ENCODE assay signal across 17 cellular contexts in the genomic region with DNA sequence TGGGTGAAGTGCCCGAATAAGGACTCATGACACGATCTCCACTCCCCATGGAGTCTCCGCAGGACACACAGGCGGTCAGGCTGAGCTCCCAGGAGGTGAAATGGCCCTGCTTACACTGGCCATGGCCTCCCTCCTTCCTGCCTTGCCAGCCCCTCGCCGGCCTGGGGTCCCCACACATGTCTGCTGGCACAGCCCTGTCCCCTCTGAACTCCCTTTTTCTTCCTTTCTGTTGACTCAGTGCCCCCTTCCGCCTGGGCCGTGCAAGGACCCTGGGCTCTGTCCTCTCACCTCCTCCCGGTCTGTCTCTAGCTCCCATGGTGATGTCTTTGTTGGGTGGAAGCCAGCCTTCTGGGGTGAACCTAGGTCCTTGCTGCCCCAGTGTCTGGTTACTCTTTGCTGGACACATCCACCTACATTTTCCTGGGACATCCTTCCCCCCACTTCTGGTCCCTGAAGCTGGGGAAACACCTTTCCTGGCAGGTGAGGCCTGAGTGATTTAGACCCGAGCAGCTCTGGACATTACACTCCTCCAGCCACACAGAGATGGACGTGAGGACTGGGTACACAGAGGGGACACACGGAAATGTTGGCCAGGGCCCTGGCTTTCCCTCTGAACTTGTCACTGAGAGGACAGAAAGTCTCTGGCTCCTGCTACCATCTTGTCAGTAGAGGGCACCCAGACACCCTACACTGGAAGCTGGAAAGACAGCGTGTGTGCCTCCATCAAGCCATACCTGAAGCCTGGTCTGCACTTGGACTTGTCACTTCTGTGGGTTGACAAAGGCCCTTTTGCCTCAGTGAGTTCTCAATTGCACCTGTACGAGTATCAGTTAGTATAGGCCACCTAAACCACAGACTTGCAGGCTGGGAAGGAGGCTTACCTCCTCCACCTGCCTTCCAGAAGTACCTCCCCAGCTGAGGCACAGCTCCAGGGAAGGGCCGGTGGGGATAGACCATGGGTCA.
DNase-seq lines count a peak whose midpoint lies in the region; ATAC-seq and TF ChIP-seq lines count a peak whose summit lies in the region.
"Had no signal": no experiment of that assay in that cellular context is flagged by ENCODE, and none has a peak within 500 bp of the region (broad histone marks: within the 10 kb centered on the region; RNA-seq: fewer than 3 reads in every experiment).

No MANE protein-coding gene starts in this region.

- no peak overlapping the region for H3K9ac ChIP-seq in PC-3 (ENCODE audit: low read length)

- H3K9me3 Mint-ChIP-seq in activated naive CD4-positive, alpha-beta T cell treated with anti-CD3 and anti-CD28 coated beads, Interleukin-2, amount 10 ng/mL, durations not matched to agents 7 days and 5 days: no peaks in the 10 kb centered on the region
- H3K9me3 Mint-ChIP-seq: activated naive CD8-positive, alpha-beta T cell treated with anti-CD3 and anti-CD28 coated beads, Interleukin-2, amount 10 ng/mL, durations not matched to agents 7 days and 5 days; activated T-cell treated with anti-CD3 and anti-CD28 coated beads, Interleukin-2, amount 50 U/mL, for 4 hours; natural killer cell had no signal

- no peaks in the 10 kb centered on the region for H3K4me1 Mint-ChIP-seq in activated naive CD4-positive, alpha-beta T cell treated with anti-CD3 and anti-CD28 coated beads, Interleukin-2, amount 10 ng/mL, durations not matched to agents 7 days and 5 days
- H3K4me1 Mint-ChIP-seq: activated naive CD8-positive, alpha-beta T cell treated with anti-CD3 and anti-CD28 coated beads, Interleukin-2, amount 10 ng/mL, durations not matched to agents 7 days and 5 days; natural killer cell had no signal

- H3K27ac ChIP-seq in HEK293 (ENCODE audit: extremely low read depth, low read depth, low read length) (no peak overlapping the region), PC-3 (ENCODE audit: low read length) (no peak overlapping the region), dorsolateral prefrontal cortex (peak overlapping the region in 1 of 59 donors; percentile 42)

- H3K4me3 ChIP-seq in HEK293 (ENCODE audit: low read depth, low read length) (no peak overlapping the region), PC-3 (ENCODE audit: low read length) (no peak overlapping the region), lower leg skin (ENCODE audit: low read depth, poor library complexity, severe bottlenecking) (no peak overlapping the region), dorsolateral prefrontal cortex (no peak overlapping the region)

- H3K36me3 ChIP-seq in HEK293 (ENCODE audit: control insufficient read depth in 2 of 2, insufficient read depth in 1 of 2, low read length in 2 of 2): no peaks in the 10 kb centered on the region
- H3K36me3 ChIP-seq in PC-3 (ENCODE audit: low read depth, low read length): no peaks in the 10 kb centered on the region
- H3K36me3 ChIP-seq: BE2C had no signal

- H3K36me3 Mint-ChIP-seq in activated naive CD4-positive, alpha-beta T cell treated with anti-CD3 and anti-CD28 coated beads, Interleukin-2, amount 10 ng/mL, durations not matched to agents 7 days and 5 days: no peaks in the 10 kb centered on the region
- H3K36me3 Mint-ChIP-seq: activated naive CD8-positive, alpha-beta T cell treated with anti-CD3 and anti-CD28 coated beads, Interleukin-2, amount 10 ng/mL, durations not matched to agents 7 days and 5 days; natural killer cell had no signal

- no peak for ATAC-seq in PC-3
- no peak for ATAC-seq in GM18502 (IDR thresholded peaks at IDR 0.05; ENCODE audit: poor library complexity, unreplicated experiment)
- ATAC-seq: activated T-cell treated with anti-CD3 and anti-CD28 coated beads, Interleukin-2, amount 50 U/mL, for 4 hours; natural killer cell; Panc1 had no signal

- no peaks in the 10 kb centered on the region for H4K20me1 ChIP-seq in PC-3 (ENCODE audit: low read length)

- CTCF ChIA-PET in HEK293 (lab: Yijun Ruan, JAX): interaction anchor here (0.6 to 1.4 kb wide), 4 partner anchors 12 to 867 kb away, joined by 3 to 5 read pairs (median 4); no protein-coding TSS in a partner anchor
- CTCF ChIA-PET in PC-3 (lab: Charles Lee): interaction anchor here (0.8 kb wide), 1 partner anchor 413 kb away, joined by 7 read pairs; no protein-coding TSS in a partner anchor
- CTCF ChIA-PET in activated naive CD4-positive, alpha-beta T cell treated with anti-CD3 and anti-CD28 coated beads, Interleukin-2, amount 10 ng/mL, durations not matched to agents 7 days and 5 days (lab: Charles Lee): no interaction called here

- no peak overlapping the region for H3K4me2 ChIP-seq in PC-3 (ENCODE audit: low read length)

- H3K27me3 Mint-ChIP-seq in activated naive CD4-positive, alpha-beta T cell treated with anti-CD3 and anti-CD28 coated beads, Interleukin-2, amount 10 ng/mL, durations not matched to agents 7 days and 5 days: no peaks in the 10 kb centered on the region
- H3K27me3 Mint-ChIP-seq: activated naive CD8-positive, alpha-beta T cell treated with anti-CD3 and anti-CD28 coated beads, Interleukin-2, amount 10 ng/mL, durations not matched to agents 7 days and 5 days had no signal

- no peak overlapping the region for H2AFZ ChIP-seq in PC-3 (ENCODE audit: low read length)

- POLR2A ChIA-PET in HEK293 (lab: Yijun Ruan, JAX): no interaction called here
- POLR2A ChIA-PET in PC-3 (lab: Charles Lee; ENCODE audit: unreplicated experiment): interaction anchor here (0.6 kb wide), 1 partner anchor 351 kb away, joined by 4 read pairs; no protein-coding TSS in a partner anchor

- H3K27ac Mint-ChIP-seq in activated naive CD4-positive, alpha-beta T cell treated with anti-CD3 and anti-CD28 coated beads, Interleukin-2, amount 10 ng/mL, durations not matched to agents 7 days and 5 days: no peak overlapping the region
- H3K27ac Mint-ChIP-seq: activated naive CD8-positive, alpha-beta T cell treated with anti-CD3 and anti-CD28 coated beads, Interleukin-2, amount 10 ng/mL, durations not matched to agents 7 days and 5 days; natural killer cell; progenitor cell of endocrine pancreas had no signal

- DNase-seq in DMS153 (lab: John Stamatoyannopoulos, UW) (peak; percentile 12), DMS153 treated with DMSO at 0.1 percent for 48 hours (lab: John Stamatoyannopoulos, UW; ENCODE audit: unreplicated experiment) (no peak), PC-3 (peak; percentile 5), lower leg skin (ENCODE audit: low spot score in 2 of 2) (peak; percentile 11 to 76), dorsolateral prefrontal cortex (no peak)
- no peak for DNase-seq in activated naive CD4-positive, alpha-beta T cell treated with anti-CD3 and anti-CD28 coated beads, Interleukin-2, amount 10 ng/mL, durations not matched to agents 7 days and 5 days
- DNase-seq: 8988T; activated naive CD8-positive, alpha-beta T cell treated with anti-CD3 and anti-CD28 coated beads, Interleukin-2, amount 10 ng/mL, durations not matched to agents 7 days and 5 days; activated T-cell treated with anti-CD3 and anti-CD28 coated beads, Interleukin-2, amount 50 U/mL, for 4 hours; BE2C; natural killer cell; NCI-H187 treated with DMSO at 0.1 percent for 48 hours; NCI-H510A had no signal

- H3K9me3 ChIP-seq in HEK293 (ENCODE audit: control insufficient read depth, insufficient read depth, low read depth, low read length) (no peaks in the 10 kb centered on the region), PC-3 (ENCODE audit: low read length) (no peaks in the 10 kb centered on the region)

- H3K4me3 Mint-ChIP-seq in activated naive CD4-positive, alpha-beta T cell treated with anti-CD3 and anti-CD28 coated beads, Interleukin-2, amount 10 ng/mL, durations not matched to agents 7 days and 5 days: no peak overlapping the region
- H3K4me3 Mint-ChIP-seq: activated naive CD8-positive, alpha-beta T cell treated with anti-CD3 and anti-CD28 coated beads, Interleukin-2, amount 10 ng/mL, durations not matched to agents 7 days and 5 days; activated T-cell treated with anti-CD3 and anti-CD28 coated beads, Interleukin-2, amount 50 U/mL, for 4 hours; natural killer cell had no signal

- TF ChIP-seq CTCF in HEK293 (tag by site-specific recombination; IDR thresholded peaks at IDR 0.05) (no peak), PC-3 (conservative IDR thresholded peaks at IDR 0.05; ENCODE audit: low read depth, low read length) (no peak; the same call in 1 of the 2 replicates), lower leg skin (IDR thresholded peaks at IDR 0.05) (no peak), dorsolateral prefrontal cortex (IDR thresholded peaks at IDR 0.05 in 54 of 56, conservative IDR thresholded peaks at IDR 0.05 in 2 of 56; ENCODE audit: low read depth in 1 of 56, partially characterized antibody in 56 of 56) (peak in 6 of 56 donors; percentile 5 to 21 (median 14))

- no peaks in the 10 kb centered on the region for H3F3A ChIP-seq in PC-3 (ENCODE audit: low read length, unreplicated experiment)

- intact Hi-C loops in PC-3 (cut with micrococcal nuclease): no loop called here
- intact Hi-C loops in lower leg skin (cut with DNase I; ENCODE audit: low total_unique reads): no loop called here
- intact Hi-C loops in dorsolateral prefrontal cortex (cut with DNase I): loop anchor here in 1 of 2 donors (10.0 kb wide), 1 partner anchor 868 kb away; no protein-coding TSS in a partner anchor

- WGBS in lower leg skin, 2 donors: 81 to 82% methylated on average over 15 of the region's 15 CpGs

- peaks cover under 1% of the 10 kb centered on the region for H3K79me2 ChIP-seq in PC-3 (ENCODE audit: low read length)

- TF ChIP-seq POLR2A in lower leg skin (IDR thresholded peaks at IDR 0.05): no peak

- BruUV-seq in PC-3 (replicated peaks; lab: Mats Ljungman, UMichigan): no TSS peak

- H3K4me1 ChIP-seq in HEK293 (ENCODE audit: control insufficient read depth, insufficient read depth, low read length): no peaks in the 10 kb centered on the region
- peaks cover 18% of the 10 kb centered on the region for H3K4me1 ChIP-seq in PC-3 (ENCODE audit: insufficient read depth, low read length)
- H3K4me1 ChIP-seq: BE2C had no signal

- no peaks in the 10 kb centered on the region for H3K9me2 ChIP-seq in PC-3 (replicated peaks; ENCODE audit: low read length)

- H3K27me3 ChIP-seq in PC-3 (ENCODE audit: low read length) (no peaks in the 10 kb centered on the region), dorsolateral prefrontal cortex (peaks cover 0 to 16% (median 0%) of the 10 kb centered on the region in 45 donors)
- H3K27me3 ChIP-seq: BE2C had no signal

TF ChIP-seq in HEK293, 187 proteins besides CTCF, POLR2A, EP300 and RAD21 (continues in another document):
- no peak for TF ChIP-seq ZBTB21 (tag by site-specific recombination; IDR thresholded peaks at IDR 0.05)

Comparison
In these comparisons a context has a peak if more than half of its experiments do, and no peak if none do; other contexts are left out.
1. DNase-seq: peak in DMS153 (single experiment), PC-3 (single experiment) and lower leg skin (2 of 2); none in DMS153 treated with DMSO at 0.1 percent for 48 hours (single experiment), dorsolateral prefrontal cortex (0 of 10) and activated naive CD4-positive, alpha-beta T cell treated with anti-CD3 and anti-CD28 coated beads, Interleukin-2, amount 10 ng/mL, durations not matched to agents 7 days and 5 days (single experiment).